7 cellular contexts compared by ENCODE assay signal in the genomic region with DNA sequence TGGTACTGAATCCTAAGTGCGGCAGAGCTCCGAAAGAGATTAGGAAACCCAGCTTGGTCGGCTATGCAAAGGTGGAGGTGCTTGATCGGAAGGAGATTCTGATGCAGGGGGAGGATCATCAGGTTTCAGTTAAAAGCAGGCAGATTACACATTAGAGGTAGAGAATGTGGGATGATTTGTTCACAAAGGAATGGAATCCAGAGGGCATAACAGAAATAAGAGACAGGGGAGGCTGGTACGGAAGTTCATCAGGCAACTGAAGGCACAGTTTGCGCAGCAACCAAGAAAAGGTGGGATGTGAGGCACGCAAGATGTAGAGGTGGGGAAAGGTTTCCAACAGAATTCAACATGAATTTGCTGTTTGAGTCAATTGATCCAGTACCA. TPM values are rescaled to one million over a fixed set of nuclear protein-coding genes. Genes with fewer than 3 reads are reported as not detected.
DNase-seq lines count a peak whose midpoint lies in the region; ATAC-seq and TF ChIP-seq lines count a peak whose summit lies in the region.

No MANE protein-coding gene starts in this region.

- POLR2A ChIA-PET in activated naive CD8-positive, alpha-beta T cell treated with anti-CD3 and anti-CD28 coated beads, Interleukin-2, amount 10 ng/mL, durations not matched to agents 7 days and 5 days (lab: Charles Lee) = no interaction called here

- intact Hi-C loops in tibial artery (cut with DNase I; ENCODE audit: low total_unique reads) = no loop called here

- ATAC-seq in GM19043 (IDR thresholded peaks at IDR 0.05; ENCODE audit: low read depth, unreplicated experiment) = peak; percentile 7
- ATAC-seq in HG03066 (IDR thresholded peaks at IDR 0.05; ENCODE audit: low read depth, unreplicated experiment) = peak; percentile 7
- ATAC-seq in activated naive CD8-positive, alpha-beta T cell treated with anti-CD3 and anti-CD28 coated beads, Interleukin-2, amount 10 ng/mL, durations not matched to agents 7 days and 5 days (ENCODE audit: low read depth) = no peak
- ATAC-seq in GM19328 (IDR thresholded peaks at IDR 0.05; ENCODE audit: unreplicated experiment) = no peak

- H3K27ac ChIP-seq in tibial artery = peak overlapping the region; percentile 99 to 100

- peak overlapping the region; percentile 89 for H3K4me3 ChIP-seq in kidney epithelial cell (ENCODE audit: low read depth, low read length)
- peak overlapping the region; percentile 96 for H3K4me3 ChIP-seq in tibial artery

- peaks cover 19% of the 10 kb centered on the region for H3K36me3 Mint-ChIP-seq in activated naive CD8-positive, alpha-beta T cell treated with anti-CD3 and anti-CD28 coated beads, Interleukin-2, amount 10 ng/mL, durations not matched to agents 7 days and 5 days

- DNase-seq in activated naive CD8-positive, alpha-beta T cell treated with anti-CD3 and anti-CD28 coated beads, Interleukin-2, amount 10 ng/mL, durations not matched to agents 7 days and 5 days = no peak
- DNase-seq in kidney epithelial cell (ENCODE audit: low read depth) (peak; percentile 32), tibial artery (no peak), dedifferentiated amniotic fluid mesenchymal stem cell (ENCODE audit: extremely low spot score) (no peak)

- TF ChIP-seq CTCF in kidney epithelial cell (IDR thresholded peaks at IDR 0.05; ENCODE audit: insufficient read depth, low read length, poor library complexity, severe bottlenecking) = no peak
- TF ChIP-seq CTCF in tibial artery (IDR thresholded peaks at IDR 0.05) = no peak

- H3K9me3 ChIP-seq in tibial artery = no peaks in the 10 kb centered on the region

- H3K27me3 Mint-ChIP-seq in activated naive CD8-positive, alpha-beta T cell treated with anti-CD3 and anti-CD28 coated beads, Interleukin-2, amount 10 ng/mL, durations not matched to agents 7 days and 5 days = peaks cover 11% of the 10 kb centered on the region

- H3K36me3 ChIP-seq in kidney epithelial cell (ENCODE audit: control insufficient read depth, insufficient read depth, low read length) (peaks cover 1% of the 10 kb centered on the region), tibial artery (peaks cover 3 to 8% (median 5%) of the 10 kb centered on the region in 3 donors)

- peaks cover 0 to 28% (median 5%) of the 10 kb centered on the region in 4 donors for H3K4me1 ChIP-seq in tibial artery

- H3K4me1 Mint-ChIP-seq in activated naive CD8-positive, alpha-beta T cell treated with anti-CD3 and anti-CD28 coated beads, Interleukin-2, amount 10 ng/mL, durations not matched to agents 7 days and 5 days = peaks cover 27% of the 10 kb centered on the region

- H3K9me3 Mint-ChIP-seq in activated naive CD8-positive, alpha-beta T cell treated with anti-CD3 and anti-CD28 coated beads, Interleukin-2, amount 10 ng/mL, durations not matched to agents 7 days and 5 days = no peaks in the 10 kb centered on the region

- no peaks in the 10 kb centered on the region for H3K27me3 ChIP-seq in kidney epithelial cell (ENCODE audit: control insufficient read depth, insufficient read depth, low read length)
- H3K27me3 ChIP-seq in tibial artery = no peaks in the 10 kb centered on the region

- peak overlapping the region; percentile 98 for H3K4me3 Mint-ChIP-seq in activated naive CD8-positive, alpha-beta T cell treated with anti-CD3 and anti-CD28 coated beads, Interleukin-2, amount 10 ng/mL, durations not matched to agents 7 days and 5 days

- H3K27ac Mint-ChIP-seq in activated naive CD8-positive, alpha-beta T cell treated with anti-CD3 and anti-CD28 coated beads, Interleukin-2, amount 10 ng/mL, durations not matched to agents 7 days and 5 days = peak overlapping the region; percentile 71

RNA-seq across cellular contexts. Expression of gene ZNF330, which starts 0.4 kb away (rescaled TPM):
- 10 to 100 TPM; 43.7 to 46.5 TPM for total RNA-seq in activated naive CD8-positive, alpha-beta T cell treated with anti-CD3 and anti-CD28 coated beads, Interleukin-2, amount 10 ng/mL, durations not matched to agents 7 days and 5 days
- total RNA-seq in kidney epithelial cell = 16.4 and 21.5 TPM in 2 replicates

Comparison
In these comparisons a context has a peak if more than half of its experiments do, and no peak if none do; other contexts are left out.
1. ATAC-seq: peak in GM19043 (single experiment) and HG03066 (single experiment); none in activated naive CD8-positive, alpha-beta T cell treated with anti-CD3 and anti-CD28 coated beads, Interleukin-2, amount 10 ng/mL, durations not matched to agents 7 days and 5 days (single experiment) and GM19328 (single experiment).